In genomic region chr17:75876190-75876937, GRCh38 we compare ENCODE assay signal across 6 cellular contexts. TPM values are rescaled to one million over a fixed set of nuclear protein-coding genes. Genes with fewer than 3 reads are reported as not detected.
DNase-seq lines count a peak whose midpoint lies in the region; TF ChIP-seq lines count a peak whose summit lies in the region.

No MANE protein-coding gene starts in this region.

- no CpG with 5 or more reads among the region's 26 CpGs for WGBS in H9 (ENCODE audit: extremely low coverage, insufficient read length, low lambda C conversion rate)

- H3K27ac ChIP-seq in H9 (ENCODE audit: insufficient read length, low read depth, low read length), result no peak overlapping the region

- H2BK120ac ChIP-seq in H9 (ENCODE audit: low read depth, low read length, poor library complexity, severe bottlenecking), result no peak overlapping the region

- H3K4me1 Mint-ChIP-seq in H9, result peaks cover 18 to 22% of the 10 kb centered on the region in 2 experiments

- H2AFZ ChIP-seq in H9 (ENCODE audit: low read length), result no peak overlapping the region

- no peak overlapping the region for H3K18ac ChIP-seq in H9 (ENCODE audit: insufficient read length, low read depth, low read length)

- H3K4me1 ChIP-seq in H9 (ENCODE audit: insufficient read depth, low read length), result peaks cover 3% of the 10 kb centered on the region; the same call in 1 of the 2 replicates

- H3K4me3 ChIP-seq in fibroblast of the aortic adventitia (ENCODE audit: low read depth, low read length), result peak overlapping the region; percentile 93

- H2BK5ac ChIP-seq in H9 (ENCODE audit: insufficient read length, low read length), result no peak overlapping the region

- H3K36me3 Mint-ChIP-seq in H9 (ENCODE audit: insufficient read depth in 1 of 3, low read depth in 3 of 3), result no peaks in the 10 kb centered on the region; a peak in 2 of 7 replicates

- H3K4me3 Mint-ChIP-seq in H9, result peak overlapping the region in 1 of 2 experiments; percentile 82; a peak in 1 of 5 replicates

- no peak overlapping the region; a peak in 1 of 7 replicates for H3K27ac Mint-ChIP-seq in H9

- H3K56ac ChIP-seq in H9 (ENCODE audit: insufficient read length, low read depth, low read length), result no peak overlapping the region

- no peak overlapping the region for H2BK12ac ChIP-seq in H9 (ENCODE audit: insufficient read length, low read depth, low read length)

- no peak overlapping the region for H4K91ac ChIP-seq in H9 (ENCODE audit: insufficient read length, low read depth, low read length)

- no peaks in the 10 kb centered on the region for H3K79me1 ChIP-seq in H9 (ENCODE audit: insufficient read depth, low read depth, low read length, poor library complexity, severe bottlenecking)

- no peak overlapping the region for H4K5ac ChIP-seq in H9 (ENCODE audit: insufficient read length, low read depth, low read length)

- peaks cover 8% of the 10 kb centered on the region for H3K23me2 ChIP-seq in H9 (ENCODE audit: insufficient read length, low read depth, low read length, poor library complexity, severe bottlenecking)

- peaks cover 3% of the 10 kb centered on the region; the same call in 1 of the 2 replicates for H3K27me3 ChIP-seq in H9 (ENCODE audit: insufficient read depth, low read length)

- no peak overlapping the region for H3K23ac ChIP-seq in H9 (ENCODE audit: insufficient read length, low read depth, low read length)

- H4K8ac ChIP-seq in H9 (replicated peaks; ENCODE audit: insufficient read length, low read depth, low read length), result no peak overlapping the region

- peaks cover 42% of the 10 kb centered on the region for H3K27me3 Mint-ChIP-seq in H9 (ENCODE audit: low read depth)

- H2BK15ac ChIP-seq in H9 (ENCODE audit: low read depth, low read length), result no peak overlapping the region

- TF ChIP-seq CTCF in H9 (conservative IDR thresholded peaks at IDR 0.05) (peak; percentile 57), fibroblast of the aortic adventitia (IDR thresholded peaks at IDR 0.05; ENCODE audit: insufficient read depth, low read length) (no peak)

- no peaks in the 10 kb centered on the region; a peak in 1 of 5 replicates for H3K9me3 Mint-ChIP-seq in H9

- H3K14ac ChIP-seq in H9 (ENCODE audit: insufficient read depth, low read length), result no peak overlapping the region; the same call in 1 of the 2 replicates

- H4K20me1 ChIP-seq in H9 (ENCODE audit: control insufficient read depth, insufficient read depth, insufficient read length), result no peaks in the 10 kb centered on the region

- H3K4me2 ChIP-seq in H9 (ENCODE audit: insufficient read depth, insufficient read length, low read length), result no peak overlapping the region

- no peaks in the 10 kb centered on the region for H3K79me2 ChIP-seq in H9 (ENCODE audit: insufficient read depth, low read length)

- no peaks in the 10 kb centered on the region for H3K9me3 ChIP-seq in H9 (ENCODE audit: control insufficient read depth, low read depth, low read length)

- DNase-seq in H9 (peak; percentile 86), fibroblast of the aortic adventitia (ENCODE audit: low read depth) (no peak), H4 (ENCODE audit: low spot score) (no peak), cortex of kidney (lab: John Stamatoyannopoulos, UW) (no peak)
- peak; percentile 78 for DNase-seq in activated CD4-positive, alpha-beta T cell treated with anti-CD3 and anti-CD28 coated beads for 48 hours
- DNase-seq in stimulated activated CD4-positive, alpha-beta T cell treated with anti-CD3 and anti-CD28 coated beads, Interleukin-4, amount 100 ng/mL, for 4 hours, result peak; percentile 55 to 76

- no peak overlapping the region for H3K4ac ChIP-seq in H9 (ENCODE audit: low read depth, low read length)

- H2AK5ac ChIP-seq in H9 (ENCODE audit: insufficient read length, low read length), result no peak overlapping the region

- H3T11ph ChIP-seq in H9 (ENCODE audit: low read length), result no peak overlapping the region

- H2BK20ac ChIP-seq in H9 (ENCODE audit: low read depth, low read length, poor library complexity, severe bottlenecking), result no peak overlapping the region

- no peak overlapping the region for H3K9ac ChIP-seq in H9 (ENCODE audit: extremely low read depth, insufficient read length, low read length)

RNA-seq across cellular contexts. Expression of gene TRIM47, which starts 2.0 kb away (rescaled TPM):
- total RNA-seq in H9 (2021) (5.5 and 6.9 TPM in 2 replicates), fibroblast of the aortic adventitia (ENCODE audit: low replicate concordance) (14.9 and 20.9 TPM in 2 replicates)
- 12.9 and 13.5 TPM in 2 replicates for total RNA-seq in H4 (2014; rRNA removed; shearing (Covaris generic))

RNA-seq across cellular contexts. Expression of gene TRIM65, which starts 20.4 kb away (rescaled TPM):
- 34.1 and 39.6 TPM in 2 replicates for total RNA-seq in H9 (2021)
- total RNA-seq in fibroblast of the aortic adventitia (ENCODE audit: low replicate concordance), result 7.7 and 11.4 TPM in 2 replicates
- 8.4 and 10.5 TPM in 2 replicates for total RNA-seq in H4 (2014; rRNA removed; shearing (Covaris generic))

RNA-seq across cellular contexts. Expression of gene WBP2, which starts 21.2 kb away (rescaled TPM):
- 59.2 and 63.2 TPM in 2 replicates for total RNA-seq in H9 (2021)
- 23.3 and 24.1 TPM in 2 replicates for total RNA-seq in fibroblast of the aortic adventitia (ENCODE audit: low replicate concordance)
- 14.8 and 26.3 TPM in 2 replicates for total RNA-seq in H4 (2014; rRNA removed; shearing (Covaris generic))

RNA-seq across cellular contexts. Expression of gene MRPL38, which starts 28.3 kb away (rescaled TPM):
- total RNA-seq in H9 (2021) (108 and 118 TPM in 2 replicates), fibroblast of the aortic adventitia (ENCODE audit: low replicate concordance) (27.0 and 39.2 TPM in 2 replicates)
- total RNA-seq in H4 (2014; rRNA removed; shearing (Covaris generic)), result 39.1 and 54.0 TPM in 2 replicates

RNA-seq across cellular contexts. Expression of gene UNC13D, which starts 32.2 kb away (rescaled TPM):
- 6.3 and 6.8 TPM in 2 replicates for total RNA-seq in H9 (2021)
- 0.54 and 2.3 TPM in 2 replicates for total RNA-seq in fibroblast of the aortic adventitia (ENCODE audit: low replicate concordance)
- 1.9 and 2.9 TPM in 2 replicates for total RNA-seq in H4 (2014; rRNA removed; shearing (Covaris generic))

Comparison
In these comparisons a context has a peak if more than half of its experiments do, and no peak if none do; other contexts are left out.
1. DNase-seq: peak in H9 (single experiment), activated CD4-positive, alpha-beta T cell treated with anti-CD3 and anti-CD28 coated beads for 48 hours (single experiment) and stimulated activated CD4-positive, alpha-beta T cell treated with anti-CD3 and anti-CD28 coated beads, Interleukin-4, amount 100 ng/mL, for 4 hours (2 of 2); none in fibroblast of the aortic adventitia (single experiment), H4 (single experiment) and cortex of kidney (single experiment).